Comparison of ENCODE assay signal across 25 cellular contexts in the genomic region with DNA sequence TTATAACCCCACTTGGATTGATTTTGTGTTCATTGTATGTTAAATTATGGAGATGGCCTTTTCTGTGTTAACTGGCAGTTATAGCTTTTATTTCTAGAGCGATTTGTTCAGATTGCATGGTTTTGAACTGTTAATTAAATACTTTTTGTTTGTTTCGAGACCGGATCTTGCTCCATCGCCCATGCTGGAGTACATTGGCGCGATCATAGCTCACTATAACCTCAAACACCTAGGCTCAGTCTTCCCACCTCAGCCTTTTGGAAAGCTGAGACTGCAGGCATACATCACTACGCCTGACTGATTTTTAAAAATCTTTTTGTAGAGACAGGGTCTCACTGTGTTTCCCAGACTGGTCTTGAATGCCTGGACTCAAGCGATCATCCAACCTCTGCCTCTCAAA.
DNase-seq lines count a peak whose midpoint lies in the region; ATAC-seq, FAIRE-seq and TF ChIP-seq lines count a peak whose summit lies in the region.
"Had no signal": no experiment of that assay in that cellular context is flagged by ENCODE, and none has a peak within 500 bp of the region (broad histone marks: within the 10 kb centered on the region; RNA-seq: fewer than 3 reads in every experiment).

No MANE protein-coding gene starts in this region.

- POLR2A ChIA-PET in HepG2 (lab: Yijun Ruan, JAX), result interaction anchor here (1.8 kb wide), 1 partner anchor 27 kb away, joined by 5 read pairs; no protein-coding TSS in a partner anchor

- peaks cover 77% of the 10 kb centered on the region for H3K4me1 Mint-ChIP-seq in activated naive CD8-positive, alpha-beta T cell (ENCODE audit: low read depth)
- peaks cover 72% of the 10 kb centered on the region for H3K4me1 Mint-ChIP-seq in activated naive CD8-positive, alpha-beta T cell treated with anti-CD3 and anti-CD28 coated beads, Interleukin-2, amount 50 U/mL, for 24 hours

- H3K27ac ChIP-seq in liver (ENCODE audit: low read depth in 1 of 2, low read length in 2 of 2), result peak overlapping the region; percentile 4 to 57
- no peak overlapping the region for H3K27ac ChIP-seq in HepG2 (ENCODE audit: extremely low read length, insufficient read depth, low read length)
- peak overlapping the region in 2 of 3 donors; percentile 11 to 30 for H3K27ac ChIP-seq in right lobe of liver
- H3K27ac ChIP-seq in skeletal muscle tissue (ENCODE audit: low read depth, low read length), result peak overlapping the region; percentile 31
- H3K27ac ChIP-seq: 22Rv1, BLaER1, C4-2B, GM23248 had no signal

- no peaks in the 10 kb centered on the region for H3K9me3 ChIP-seq in liver (ENCODE audit: control insufficient read depth in 4 of 4, low read length in 3 of 4)
- no peaks in the 10 kb centered on the region for H3K9me3 ChIP-seq in HepG2 (ENCODE audit: low read length)
- no peaks in the 10 kb centered on the region for H3K9me3 ChIP-seq in right lobe of liver
- H3K9me3 ChIP-seq in skeletal muscle tissue (ENCODE audit: control insufficient read depth in 3 of 3, low read length in 3 of 3), result no peaks in the 10 kb centered on the region
- H3K9me3 ChIP-seq: BLaER1, Caco-2 had no signal

- no peak for TF ChIP-seq EP300 in HepG2 (IDR thresholded peaks at IDR 0.05; ENCODE audit: low read depth in 2 of 2, low read length in 2 of 2)
- no peak for TF ChIP-seq EP300 in HepG2 (CRISPR knock-in tag; IDR thresholded peaks at IDR 0.05; ENCODE audit: borderline replicate concordance)

- ATAC-seq in activated naive CD8-positive, alpha-beta T cell treated with anti-CD3 and anti-CD28 coated beads, Interleukin-2, amount 50 U/mL, for 24 hours, result no peak
- ATAC-seq in HepG2 (no peak), right lobe of liver (peak; percentile 58 to 74 (median 67))
- ATAC-seq: CD8-positive, alpha-beta T cell had no signal

- no peak for FAIRE-seq in HepG2 (lab: Jason Lieb, UNC)
- FAIRE-seq: A204.1, G401.6, GM12892, H1 had no signal

- DNase-seq in activated naive CD8-positive, alpha-beta T cell treated with anti-CD3 and anti-CD28 coated beads, Interleukin-2, amount 50 U/mL, for 24 hours, result no peak
- DNase-seq in HepG2 (ENCODE audit: low spot score), result no peak
- DNase-seq in right lobe of liver, result no peak
- no peak for DNase-seq in NCI-H1930 (lab: John Stamatoyannopoulos, UW)
- DNase-seq in T1000 (lab: John Stamatoyannopoulos, UW), result no peak
- DNase-seq: Caco-2; CD4-positive, CD25-positive, alpha-beta regulatory T cell; CD8-positive, alpha-beta T cell; DMS153; DND-41; GM23248; H7; HCEC 1CT; HFFc6 had no signal

- no peaks in the 10 kb centered on the region for H3K79me2 ChIP-seq in HepG2 (ENCODE audit: insufficient read depth, low read length)

- peak overlapping the region; percentile 46 for H3K27ac Mint-ChIP-seq in activated naive CD8-positive, alpha-beta T cell
- no peak overlapping the region for H3K27ac Mint-ChIP-seq in activated naive CD8-positive, alpha-beta T cell treated with anti-CD3 and anti-CD28 coated beads, Interleukin-2, amount 50 U/mL, for 24 hours
- H3K27ac Mint-ChIP-seq: CD8-positive, alpha-beta T cell; HFFc6 had no signal

- in situ Hi-C loops in HepG2 (cut with HindIII; ENCODE audit: extremely low pct_ligation_motif_present, low pct_unique_long_range_greater_than_20kb), result no loop called here

- H4K20me1 ChIP-seq in HepG2 (ENCODE audit: insufficient read depth, low read length), result peaks cover 9% of the 10 kb centered on the region; the same call in 1 of the 2 replicates

- H3K9ac ChIP-seq in liver (ENCODE audit: low read depth in 1 of 2, low read length in 2 of 2) (no peak overlapping the region), HepG2 (ENCODE audit: insufficient read depth, low read depth, low read length) (no peak overlapping the region), skeletal muscle tissue (ENCODE audit: low read depth in 1 of 3, low read length in 3 of 3) (no peak overlapping the region)
- H3K9ac ChIP-seq: BLaER1, GM23248 had no signal

- no peaks in the 10 kb centered on the region for H3K36me3 Mint-ChIP-seq in activated naive CD8-positive, alpha-beta T cell
- peaks cover 3% of the 10 kb centered on the region for H3K36me3 Mint-ChIP-seq in activated naive CD8-positive, alpha-beta T cell treated with anti-CD3 and anti-CD28 coated beads, Interleukin-2, amount 50 U/mL, for 24 hours (ENCODE audit: low read depth)
- H3K36me3 Mint-ChIP-seq: CD4-positive, CD25-positive, alpha-beta regulatory T cell had no signal

- CTCF ChIA-PET in HepG2 (lab: Yijun Ruan, JAX; ENCODE audit: low intra/inter-chr PET ratio, low total read pairs), result no interaction called here

- no peak overlapping the region for H2AFZ ChIP-seq in HepG2 (ENCODE audit: low read length)
- H2AFZ ChIP-seq: GM23248 had no signal

- H3K27me3 ChIP-seq in liver (ENCODE audit: control insufficient read depth in 4 of 4, insufficient read depth in 4 of 4, low read length in 3 of 4), result no peaks in the 10 kb centered on the region
- H3K27me3 ChIP-seq in HepG2 (ENCODE audit: control insufficient read depth in 1 of 2, insufficient read depth in 2 of 2, low read length in 2 of 2), result no peaks in the 10 kb centered on the region
- H3K27me3 ChIP-seq in right lobe of liver, result no peaks in the 10 kb centered on the region
- H3K27me3 ChIP-seq in skeletal muscle tissue (ENCODE audit: control insufficient read depth in 3 of 3, insufficient read depth in 3 of 3, low read length in 3 of 3), result no peaks in the 10 kb centered on the region
- H3K27me3 ChIP-seq: BLaER1 had no signal

- H3K4me2 ChIP-seq in HepG2 (ENCODE audit: low read depth, low read length), result no peak overlapping the region
- H3K4me2 ChIP-seq: BLaER1 had no signal

- H3K36me3 ChIP-seq in liver (ENCODE audit: control insufficient read depth in 4 of 4, insufficient read depth in 3 of 4, low read depth in 1 of 4, low read length in 3 of 4) (no peaks in the 10 kb centered on the region), HepG2 (replicated peaks in 1 of 2; ENCODE audit: control insufficient read depth in 1 of 2, insufficient read depth in 2 of 2, low read length in 2 of 2) (no peaks in the 10 kb centered on the region), right lobe of liver (no peaks in the 10 kb centered on the region), skeletal muscle tissue (ENCODE audit: control insufficient read depth in 3 of 3, insufficient read depth in 3 of 3, low read length in 3 of 3) (no peaks in the 10 kb centered on the region)
- H3K36me3 ChIP-seq: BLaER1 had no signal

- H3K4me1 ChIP-seq in liver (ENCODE audit: control insufficient read depth in 4 of 4, insufficient read depth in 4 of 4, low read length in 3 of 4), result peaks cover 1 to 17% (median 8%) of the 10 kb centered on the region in 4 donors
- peaks cover 14% of the 10 kb centered on the region for H3K4me1 ChIP-seq in HepG2 (ENCODE audit: insufficient read depth, low read length)
- peaks cover 0 to 14% (median 5%) of the 10 kb centered on the region in 4 donors for H3K4me1 ChIP-seq in right lobe of liver
- peaks cover 14 to 23% (median 15%) of the 10 kb centered on the region in 3 donors for H3K4me1 ChIP-seq in skeletal muscle tissue (ENCODE audit: control insufficient read depth in 3 of 3, insufficient read depth in 3 of 3, low read length in 3 of 3)
- H3K4me1 ChIP-seq: Caco-2 had no signal

- no peak for TF ChIP-seq POLR2A in HepG2 (IDR thresholded peaks at IDR 0.05; ENCODE audit: insufficient read depth in 1 of 2, low read depth in 2 of 2, low read length in 2 of 2)
- TF ChIP-seq POLR2A in right lobe of liver (IDR thresholded peaks at IDR 0.05), result no peak

- TF ChIP-seq CTCF in liver (IDR thresholded peaks at IDR 0.05; ENCODE audit: low read depth, low read length, missing input control) (no peak), HepG2 (CRISPR knock-in tag; IDR thresholded peaks at IDR 0.05) (no peak), right lobe of liver (IDR thresholded peaks at IDR 0.05) (no peak)

- no peak overlapping the region for H3K4me3 Mint-ChIP-seq in activated naive CD8-positive, alpha-beta T cell
- no peak overlapping the region for H3K4me3 Mint-ChIP-seq in activated naive CD8-positive, alpha-beta T cell treated with anti-CD3 and anti-CD28 coated beads, Interleukin-2, amount 50 U/mL, for 24 hours
- H3K4me3 Mint-ChIP-seq: CD8-positive, alpha-beta T cell; HFFc6 had no signal

- BruUV-seq in HepG2 (replicated peaks; lab: Mats Ljungman, UMichigan), result no TSS peak

- TF ChIP-seq RAD21 in liver (IDR thresholded peaks at IDR 0.05) (no peak), HepG2 (CRISPR knock-in tag; IDR thresholded peaks at IDR 0.05) (no peak)

- intact Hi-C loops in HepG2 (cut with micrococcal nuclease; ENCODE audit: unreplicated experiment), result no loop called here
- intact Hi-C loops in right lobe of liver (cut with DNase I), result no loop called here

- no peaks in the 10 kb centered on the region for H3K27me3 Mint-ChIP-seq in activated naive CD8-positive, alpha-beta T cell
- no peaks in the 10 kb centered on the region for H3K27me3 Mint-ChIP-seq in activated naive CD8-positive, alpha-beta T cell treated with anti-CD3 and anti-CD28 coated beads, Interleukin-2, amount 50 U/mL, for 24 hours
- H3K27me3 Mint-ChIP-seq: B cell; CD4-positive, CD25-positive, alpha-beta regulatory T cell had no signal

- WGBS in liver, result 50% methylated on average over 8 of the region's 8 CpGs
- 97% methylated on average over 8 of the region's 8 CpGs for WGBS in HepG2 (ENCODE audit: low lambda C conversion rate)
- 49% methylated on average over 8 of the region's 8 CpGs for WGBS in right lobe of liver (ENCODE audit: insufficient coverage, low coverage, low lambda C conversion rate, missing lambda C conversion rate)

- H3K9me3 Mint-ChIP-seq in activated naive CD8-positive, alpha-beta T cell (ENCODE audit: low read depth), result no peaks in the 10 kb centered on the region
- H3K9me3 Mint-ChIP-seq in activated naive CD8-positive, alpha-beta T cell treated with anti-CD3 and anti-CD28 coated beads, Interleukin-2, amount 50 U/mL, for 24 hours, result no peaks in the 10 kb centered on the region
- H3K9me3 Mint-ChIP-seq: CD4-positive, CD25-positive, alpha-beta regulatory T cell; CD8-positive, alpha-beta T cell; HFFc6 had no signal

- no peak overlapping the region for H3K4me3 ChIP-seq in liver (ENCODE audit: low read depth in 1 of 3, low read length in 3 of 3)
- H3K4me3 ChIP-seq in HepG2 (replicated peaks in 1 of 3; ENCODE audit: insufficient read depth in 1 of 3, low read depth in 2 of 3, low read length in 3 of 3), result no peak overlapping the region
- H3K4me3 ChIP-seq in right lobe of liver, result no peak overlapping the region
- no peak overlapping the region for H3K4me3 ChIP-seq in skeletal muscle tissue (ENCODE audit: low read length in 3 of 3)
- H3K4me3 ChIP-seq: BLaER1, GM23248 had no signal

TF ChIP-seq in liver, 16 proteins besides CTCF, POLR2A, EP300 and RAD21:
- TF ChIP-seq JUND (IDR thresholded peaks at IDR 0.05), result no peak
- peak; percentile 29 for TF ChIP-seq YY1 (IDR thresholded peaks at IDR 0.05)

Comparison
In these comparisons a context has a peak if more than half of its experiments do, and no peak if none do; other contexts are left out.
1. ATAC-seq: peak in right lobe of liver (4 of 4); none in activated naive CD8-positive, alpha-beta T cell treated with anti-CD3 and anti-CD28 coated beads, Interleukin-2, amount 50 U/mL, for 24 hours (single experiment) and HepG2 (single experiment).